ENCODE assay signal across 1 cellular context in the genomic region with DNA sequence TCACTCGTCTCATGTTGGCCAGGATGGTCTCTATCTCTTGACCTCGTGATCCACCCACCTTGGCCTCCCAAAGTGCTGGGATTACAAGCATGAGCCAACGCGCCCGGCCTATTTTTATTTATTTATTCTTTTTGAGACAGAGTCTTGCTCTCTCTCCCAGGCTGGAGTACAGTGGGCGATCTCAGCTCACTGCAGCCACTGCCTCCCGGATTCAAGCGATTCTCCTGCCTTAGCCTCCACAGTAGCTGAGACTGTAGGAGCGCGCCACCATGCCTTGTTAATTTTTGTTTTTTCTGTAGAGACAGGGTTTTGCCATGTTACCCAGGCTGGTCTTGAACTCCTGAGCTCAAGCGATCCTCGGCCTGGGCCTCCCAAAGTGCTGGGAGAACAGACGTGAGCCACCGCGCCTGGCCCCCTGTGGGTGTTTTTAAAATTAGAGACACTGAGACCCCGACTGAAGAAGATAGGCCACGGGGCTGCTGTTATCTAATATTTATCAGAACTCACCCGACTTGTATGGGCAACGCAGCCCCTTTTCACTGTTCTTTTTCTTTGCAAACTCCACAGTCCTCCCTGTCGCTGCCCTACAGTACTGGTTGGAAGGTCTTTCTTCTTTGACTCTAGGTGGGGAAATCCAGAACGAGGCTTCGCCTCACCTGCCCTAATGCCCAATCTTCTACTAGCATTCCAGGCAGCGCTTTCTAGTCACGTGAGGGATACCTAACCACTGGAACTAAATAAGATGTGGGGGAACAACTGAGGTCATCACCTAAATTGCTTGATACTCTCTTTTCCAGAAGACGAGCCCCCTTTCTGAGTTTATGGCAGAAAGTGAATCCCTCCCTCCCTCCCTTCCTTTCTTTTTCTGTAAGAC.
TF ChIP-seq lines count a peak whose summit lies in the region.

No MANE protein-coding gene starts in this region.

TF ChIP-seq in A549, 52 proteins besides CTCF, POLR2A, EP300 and RAD21 (continued from another document):
- TF ChIP-seq, protein P1, sequence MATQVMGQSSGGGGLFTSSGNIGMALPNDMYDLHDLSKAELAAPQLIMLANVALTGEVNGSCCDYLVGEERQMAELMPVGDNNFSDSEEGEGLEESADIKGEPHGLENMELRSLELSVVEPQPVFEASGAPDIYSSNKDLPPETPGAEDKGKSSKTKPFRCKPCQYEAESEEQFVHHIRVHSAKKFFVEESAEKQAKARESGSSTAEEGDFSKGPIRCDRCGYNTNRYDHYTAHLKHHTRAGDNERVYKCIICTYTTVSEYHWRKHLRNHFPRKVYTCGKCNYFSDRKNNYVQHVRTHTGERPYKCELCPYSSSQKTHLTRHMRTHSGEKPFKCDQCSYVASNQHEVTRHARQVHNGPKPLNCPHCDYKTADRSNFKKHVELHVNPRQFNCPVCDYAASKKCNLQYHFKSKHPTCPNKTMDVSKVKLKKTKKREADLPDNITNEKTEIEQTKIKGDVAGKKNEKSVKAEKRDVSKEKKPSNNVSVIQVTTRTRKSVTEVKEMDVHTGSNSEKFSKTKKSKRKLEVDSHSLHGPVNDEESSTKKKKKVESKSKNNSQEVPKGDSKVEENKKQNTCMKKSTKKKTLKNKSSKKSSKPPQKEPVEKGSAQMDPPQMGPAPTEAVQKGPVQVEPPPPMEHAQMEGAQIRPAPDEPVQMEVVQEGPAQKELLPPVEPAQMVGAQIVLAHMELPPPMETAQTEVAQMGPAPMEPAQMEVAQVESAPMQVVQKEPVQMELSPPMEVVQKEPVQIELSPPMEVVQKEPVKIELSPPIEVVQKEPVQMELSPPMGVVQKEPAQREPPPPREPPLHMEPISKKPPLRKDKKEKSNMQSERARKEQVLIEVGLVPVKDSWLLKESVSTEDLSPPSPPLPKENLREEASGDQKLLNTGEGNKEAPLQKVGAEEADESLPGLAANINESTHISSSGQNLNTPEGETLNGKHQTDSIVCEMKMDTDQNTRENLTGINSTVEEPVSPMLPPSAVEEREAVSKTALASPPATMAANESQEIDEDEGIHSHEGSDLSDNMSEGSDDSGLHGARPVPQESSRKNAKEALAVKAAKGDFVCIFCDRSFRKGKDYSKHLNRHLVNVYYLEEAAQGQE (IDR thresholded peaks at IDR 0.05), result no peak
- TF ChIP-seq HOXB5 (CRISPR knock-in tag; IDR thresholded peaks at IDR 0.05), result no peak
- no peak for TF ChIP-seq FOSB (CRISPR knock-in tag; IDR thresholded peaks at IDR 0.05)
- no peak for TF ChIP-seq NR3C1 (IDR thresholded peaks at IDR 0.05)
